ENCODE assay signal across 8 cellular contexts in the genomic region with DNA sequence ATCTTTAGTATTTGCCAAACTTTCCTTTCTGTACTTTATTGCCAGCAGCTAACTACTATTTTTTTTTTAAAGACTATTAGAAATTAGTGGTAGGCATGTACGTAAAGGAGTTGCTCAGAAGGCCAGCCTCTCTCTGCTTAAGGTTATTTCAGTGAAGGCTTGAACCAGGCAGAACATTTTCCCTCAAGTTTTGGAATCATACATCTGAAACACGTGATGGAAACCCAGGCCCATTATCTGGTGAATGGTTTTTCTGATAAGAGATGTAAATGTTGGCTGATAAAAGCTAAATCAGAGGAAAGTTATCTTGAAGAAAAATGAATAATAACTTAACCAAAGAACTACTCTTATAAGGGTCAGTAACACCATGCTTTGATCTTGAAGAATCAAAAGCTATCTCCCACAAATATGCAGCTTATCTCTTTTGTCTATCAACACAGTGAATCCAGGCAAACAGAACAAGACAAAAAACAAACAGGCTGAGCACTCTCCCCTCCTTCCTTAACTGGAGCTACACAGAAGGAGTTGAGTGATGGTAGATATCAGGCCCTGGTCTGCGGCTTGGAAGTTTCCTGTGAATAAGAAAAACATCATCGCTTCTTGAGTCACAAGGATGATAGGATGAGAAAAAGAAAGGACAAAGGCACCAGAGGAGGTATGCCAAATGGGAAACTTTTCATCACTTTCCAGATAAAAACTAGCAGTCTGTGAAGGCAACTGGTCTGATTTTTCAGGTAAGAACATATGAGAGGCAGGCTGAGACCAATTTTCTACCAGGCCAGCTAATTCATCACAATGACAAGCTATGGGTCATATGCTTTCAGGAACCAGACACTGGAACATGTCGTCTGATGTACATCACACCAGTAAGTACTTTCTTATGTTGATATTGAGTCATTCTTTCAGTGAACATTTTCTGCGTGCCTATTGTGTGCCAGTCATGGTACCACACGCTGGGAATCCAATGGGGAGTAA.
DNase-seq lines count a peak whose midpoint lies in the region; ATAC-seq, FAIRE-seq and TF ChIP-seq lines count a peak whose summit lies in the region.

No MANE protein-coding gene starts in this region.

- no peaks in the 10 kb centered on the region for H3K27me3 Mint-ChIP-seq in activated T-cell treated with anti-CD3 and anti-CD28 coated beads, Interleukin-2, amount 50 U/mL, for 72 hours (ENCODE audit: low read depth)

- DNase-seq in AG10803 (ENCODE audit: low read depth) (peak; percentile 68), LHCN-M2 (ENCODE audit: low read depth) (peak; percentile 69), keratinocyte (ENCODE audit: low read depth, low spot score) (peak; percentile 61), psoas muscle (no peak), NCI-H446 treated with DMSO at 0.1 percent for 48 hours (lab: John Stamatoyannopoulos, UW) (no peak)
- peak; percentile 58 to 62 for DNase-seq in activated T-cell treated with anti-CD3 and anti-CD28 coated beads, Interleukin-2, amount 50 U/mL, for 72 hours

- H3K4me3 ChIP-seq in AG10803 (ENCODE audit: low read length) (no peak overlapping the region), keratinocyte (ENCODE audit: control insufficient read depth in 2 of 3, extremely low read depth in 1 of 3, insufficient read depth in 2 of 3, low read depth in 1 of 3, low read length in 3 of 3) (no peak overlapping the region), psoas muscle (no peak overlapping the region)

- peak overlapping the region; percentile 99 for H3K27ac Mint-ChIP-seq in activated T-cell treated with anti-CD3 and anti-CD28 coated beads, Interleukin-2, amount 50 U/mL, for 72 hours

- H3K79me2 ChIP-seq in keratinocyte (ENCODE audit: control insufficient read depth, insufficient read depth, low read length) = no peaks in the 10 kb centered on the region

- H3K27ac ChIP-seq in keratinocyte (ENCODE audit: control insufficient read depth, insufficient read depth, low read length) = peak overlapping the region; percentile 57
- no peak overlapping the region for H3K27ac ChIP-seq in psoas muscle

- peak overlapping the region; percentile 78 to 84 for H3K4me3 Mint-ChIP-seq in activated T-cell treated with anti-CD3 and anti-CD28 coated beads, Interleukin-2, amount 50 U/mL, for 72 hours

- no peaks in the 10 kb centered on the region for H4K20me1 ChIP-seq in keratinocyte (ENCODE audit: control insufficient read depth, extremely low read depth, insufficient read depth, low read length)

- H3K9ac ChIP-seq in keratinocyte (ENCODE audit: control insufficient read depth, extremely low read depth, insufficient read depth, low read length) = no peak overlapping the region

- dilution Hi-C loops in keratinocyte (cut with MboI; ENCODE audit: extremely low pct_ligation_motif_present, low sequenced_read_pairs) = no loop called here

- H3K9me3 ChIP-seq in keratinocyte (ENCODE audit: control insufficient read depth, low read depth, low read length) = no peaks in the 10 kb centered on the region
- no peaks in the 10 kb centered on the region for H3K9me3 ChIP-seq in psoas muscle

- peak; percentile 74 for FAIRE-seq in keratinocyte (lab: Jason Lieb, UNC)

- H3K4me2 ChIP-seq in keratinocyte (ENCODE audit: control insufficient read depth, extremely low read depth, insufficient read depth, low read depth, low read length) = peak overlapping the region; percentile 45

- peak; percentile 82 to 86 for ATAC-seq in activated T-cell treated with anti-CD3 and anti-CD28 coated beads, Interleukin-2, amount 50 U/mL, for 72 hours (replicated peaks in 1 of 2)
- no peak for ATAC-seq in HG03045 (IDR thresholded peaks at IDR 0.05; ENCODE audit: unreplicated experiment)
- no peak for ATAC-seq in psoas muscle
- ATAC-seq in GM19324 (IDR thresholded peaks at IDR 0.05; ENCODE audit: low FRiP score, unreplicated experiment) = no peak

- peaks cover 0 to 5% of the 10 kb centered on the region in 2 donors for H3K36me3 Mint-ChIP-seq in activated T-cell treated with anti-CD3 and anti-CD28 coated beads, Interleukin-2, amount 50 U/mL, for 72 hours (ENCODE audit: insufficient read depth in 2 of 2)

- H3K4me1 ChIP-seq in keratinocyte (ENCODE audit: control insufficient read depth, extremely low read depth, insufficient read depth, low read length) = peaks cover 48% of the 10 kb centered on the region
- H3K4me1 ChIP-seq in psoas muscle = no peaks in the 10 kb centered on the region

- H3K27me3 ChIP-seq in keratinocyte (ENCODE audit: control insufficient read depth, extremely low read depth, insufficient read depth, low read length) = no peaks in the 10 kb centered on the region
- H3K27me3 ChIP-seq in psoas muscle (ENCODE audit: insufficient read depth in 3 of 3, low read length in 2 of 3) = no peaks in the 10 kb centered on the region

- peaks cover 3 to 4% of the 10 kb centered on the region in 2 donors for H3K9me3 Mint-ChIP-seq in activated T-cell treated with anti-CD3 and anti-CD28 coated beads, Interleukin-2, amount 50 U/mL, for 72 hours

- intact Hi-C loops in psoas muscle (cut with DNase I) = no loop called here

- no peaks in the 10 kb centered on the region for H3K9me1 ChIP-seq in keratinocyte (ENCODE audit: control insufficient read depth, extremely low read depth, insufficient read depth, low read length)

- H3K4me1 Mint-ChIP-seq in activated T-cell treated with anti-CD3 and anti-CD28 coated beads, Interleukin-2, amount 50 U/mL, for 72 hours (ENCODE audit: low read depth) = peaks cover 82% of the 10 kb centered on the region

- H3K36me3 ChIP-seq in keratinocyte (ENCODE audit: control insufficient read depth in 2 of 2, extremely low read depth in 1 of 2, insufficient read depth in 2 of 2, low read length in 2 of 2) = no peaks in the 10 kb centered on the region
- H3K36me3 ChIP-seq in psoas muscle (ENCODE audit: insufficient read depth in 1 of 2, low read depth in 1 of 2) = no peaks in the 10 kb centered on the region

- TF ChIP-seq CTCF in AG10803 (conservative IDR thresholded peaks at IDR 0.05; ENCODE audit: low read length) = no peak
- no peak for TF ChIP-seq CTCF in keratinocyte (optimal IDR thresholded peaks at IDR 0.05 in 1 of 3, IDR thresholded peaks at IDR 0.05 in 1 of 3, conservative IDR thresholded peaks at IDR 0.05 in 1 of 3; ENCODE audit: extremely low read depth in 1 of 3, insufficient read depth in 2 of 3, low read length in 3 of 3)
- no peak for TF ChIP-seq CTCF in psoas muscle (IDR thresholded peaks at IDR 0.05)

- 87 to 92% (median 88%) methylated on average over 7 of the region's 7 CpGs for WGBS in psoas muscle, 3 donors

- peak overlapping the region; percentile 59 for H2AFZ ChIP-seq in keratinocyte (ENCODE audit: control insufficient read depth, low read length)

Comparison
In these comparisons a context has a peak if more than half of its experiments do, and no peak if none do; other contexts are left out.
1. DNase-seq: peak in AG10803 (single experiment), LHCN-M2 (single experiment), activated T-cell treated with anti-CD3 and anti-CD28 coated beads, Interleukin-2, amount 50 U/mL, for 72 hours (2 of 2) and keratinocyte (single experiment); none in psoas muscle (0 of 2) and NCI-H446 treated with DMSO at 0.1 percent for 48 hours (single experiment).
2. ATAC-seq: peak in activated T-cell treated with anti-CD3 and anti-CD28 coated beads, Interleukin-2, amount 50 U/mL, for 72 hours (2 of 2); none in HG03045 (single experiment), psoas muscle (0 of 4) and GM19324 (single experiment).